36 cellular contexts compared by ENCODE assay signal in genomic region chr3:114126461-114126860, GRCh38. TPM values are rescaled to one million over a fixed set of nuclear protein-coding genes. Genes with fewer than 3 reads are reported as not detected.
"Had no signal": no experiment of that assay in that cellular context is flagged by ENCODE, and none has a peak within 500 bp of the region (broad histone marks: within the 10 kb centered on the region; RNA-seq: fewer than 3 reads in every experiment).

No MANE protein-coding gene starts in this region.

- H3K27ac ChIP-seq: coronary artery, esophagus squamous epithelium, heart right ventricle, left lung, ovary, psoas muscle, sigmoid colon, testis, tibial artery had no signal

- H3K9me3 ChIP-seq: esophagus squamous epithelium, heart right ventricle, left lung, ovary, psoas muscle, sigmoid colon, testis, tibial artery had no signal

- H3K4me1 Mint-ChIP-seq: naive thymus-derived CD8-positive, alpha-beta T cell; nephron progenitor cell; stimulated activated memory B cell treated with anti-CD40 and anti-IgM and Interleukin-4, amounts not matched to agents 10 μg/mL and 1 μg/mL and 100 μg/mL, for 72 hours had no signal

- H3K4me3 ChIP-seq: coronary artery, esophagus squamous epithelium, heart right ventricle, left lung, ovary, psoas muscle, sigmoid colon, testis, tibial artery had no signal

- H3K27ac Mint-ChIP-seq: effector memory CD8-positive, alpha-beta T cell; naive thymus-derived CD8-positive, alpha-beta T cell; nephron progenitor cell; stimulated activated memory B cell treated with anti-CD40 and anti-IgM and Interleukin-4, amounts not matched to agents 10 μg/mL and 1 μg/mL and 100 μg/mL, for 72 hours; type B pancreatic cell had no signal

- H3K36me3 ChIP-seq: esophagus squamous epithelium, heart right ventricle, left lung, ovary, sigmoid colon, tibial artery had no signal

- DNase-seq: dermis blood vessel endothelial cell; effector memory CD8-positive, alpha-beta T cell; erythroblast; esophagus squamous epithelium; foreskin melanocyte; glutamatergic neuron; heart right ventricle; hippocampal formation; left cardiac atrium; left lung; mesendoderm; midbrain; naive thymus-derived CD8-positive, alpha-beta T cell; nephron progenitor cell; occipital lobe; ovary; posterior cingulate gyrus; psoas muscle; right cardiac atrium; sigmoid colon; stimulated activated CD4-positive, alpha-beta T cell treated with anti-CD3 and anti-CD28 coated beads, Interleukin-2, amount 100 ng/mL, for 24 hours; stimulated activated CD4-positive, alpha-beta T cell treated with anti-CD3 and anti-CD28 coated beads, Interleukin-4, amount 100 ng/mL, for 24 hours; stimulated activated naive CD8-positive, alpha-beta T cell treated with anti-CD3 and anti-CD28 coated beads, Interleukin-15, Interleukin-2, amounts not matched to agents 100 U/mL and 50 U/mL, for 24 hours; substantia nigra; testis; tibial artery had no signal

- ATAC-seq: effector memory CD8-positive, alpha-beta T cell; heart right ventricle; left cardiac atrium; left lung; naive thymus-derived CD8-positive, alpha-beta T cell; psoas muscle; right cardiac atrium; stimulated activated memory B cell treated with anti-CD40 and anti-IgM and Interleukin-4, amounts not matched to agents 10 μg/mL and 1 μg/mL and 100 μg/mL, for 72 hours; stimulated activated naive CD8-positive, alpha-beta T cell treated with anti-CD3 and anti-CD28 coated beads, Interleukin-15, Interleukin-2, amounts not matched to agents 100 U/mL and 50 U/mL, for 24 hours had no signal

- H3K27me3 ChIP-seq: esophagus squamous epithelium, heart right ventricle, left lung, ovary, sigmoid colon, testis, tibial artery had no signal

- H3K36me3 Mint-ChIP-seq: naive thymus-derived CD8-positive, alpha-beta T cell; stimulated activated memory B cell treated with anti-CD40 and anti-IgM and Interleukin-4, amounts not matched to agents 10 μg/mL and 1 μg/mL and 100 μg/mL, for 72 hours; type B pancreatic cell had no signal

- H3K4me1 ChIP-seq: psoas muscle, sigmoid colon, tibial artery had no signal

- H3K4me3 Mint-ChIP-seq: effector memory CD8-positive, alpha-beta T cell; naive thymus-derived CD8-positive, alpha-beta T cell; nephron progenitor cell; stimulated activated memory B cell treated with anti-CD40 and anti-IgM and Interleukin-4, amounts not matched to agents 10 μg/mL and 1 μg/mL and 100 μg/mL, for 72 hours; type B pancreatic cell had no signal

- H3K9me3 Mint-ChIP-seq: effector memory CD8-positive, alpha-beta T cell; naive thymus-derived CD8-positive, alpha-beta T cell; nephron progenitor cell; stimulated activated memory B cell treated with anti-CD40 and anti-IgM and Interleukin-4, amounts not matched to agents 10 μg/mL and 1 μg/mL and 100 μg/mL, for 72 hours had no signal

RNA-seq across cellular contexts. Expression of gene DRD3, which starts 52.4 kb away (rescaled TPM):
- total RNA-seq: dermis blood vessel endothelial cell, esophagus squamous epithelium, heart right ventricle, kidney epithelial cell, left cardiac atrium, left lung, lower leg skin, lung microvascular endothelial cell, myocyte, occipital lobe, ovary, psoas muscle, renal cortical epithelial cell, right cardiac atrium, sigmoid colon, skeletal muscle tissue, urinary bladder had no signal
- polyA plus RNA-seq: heart right ventricle, ovary, psoas muscle, right cardiac atrium, sigmoid colon, urinary bladder had no signal
